9 cellular contexts compared by ENCODE assay signal in genomic region chr12:4164591-4165558, GRCh38.
A peak's percentile ranks its signal among the peaks of the same experiment; 100 is the strongest.
DNase-seq lines count a peak whose midpoint lies in the region; ATAC-seq and TF ChIP-seq lines count a peak whose summit lies in the region.
"Had no signal": no experiment of that assay in that cellular context is flagged by ENCODE, and none has a peak within 500 bp of the region (broad histone marks: within the 10 kb centered on the region; RNA-seq: fewer than 3 reads in every experiment).

No MANE protein-coding gene starts in this region.

- peak overlapping the region in 22 of 59 donors; percentile 6 to 67 (median 46) for H3K27ac ChIP-seq in dorsolateral prefrontal cortex
- H3K27ac ChIP-seq: SK-N-MC had no signal

- no peak for TF ChIP-seq CTCF in GM06990 (IDR thresholded peaks at IDR 0.05; ENCODE audit: insufficient read depth, low read length, poor library complexity, severe bottlenecking)
- no peak for TF ChIP-seq CTCF in dorsolateral prefrontal cortex (IDR thresholded peaks at IDR 0.05 in 54 of 56, conservative IDR thresholded peaks at IDR 0.05 in 2 of 56; ENCODE audit: low read depth in 1 of 56, partially characterized antibody in 56 of 56)

- ATAC-seq in HG02798 (IDR thresholded peaks at IDR 0.05; ENCODE audit: poor library complexity, unreplicated experiment): peak; percentile 69
- ATAC-seq in HG03565 (IDR thresholded peaks at IDR 0.05; ENCODE audit: unreplicated experiment): no peak

- DNase-seq in GM06990 (ENCODE audit: extremely low read depth, insufficient read length) (peak; percentile 78), dorsolateral prefrontal cortex (peak in 6 of 10 donors; percentile 40 to 67 (median 48)), medulla oblongata (ENCODE audit: extremely low spot score) (peak; percentile 42), 8988T (no peak)
- DNase-seq in activated CD4-positive, alpha-beta T cell treated with anti-CD3 and anti-CD28 coated beads for 4 hours: peak; percentile 59 to 62
- DNase-seq in stimulated activated CD8-positive, alpha-beta memory T cell treated with anti-CD3 and anti-CD28 coated beads, Interleukin-15, amount 100 ng/mL, for 48 hours (ENCODE audit: low read depth in 2 of 2): peak; percentile 44 to 49

- H3K27me3 ChIP-seq in GM06990 (replicated peaks; ENCODE audit: control insufficient read depth, insufficient read depth, low read length): no peaks in the 10 kb centered on the region
- H3K27me3 ChIP-seq in dorsolateral prefrontal cortex: peaks cover 0 to 37% (median 0%) of the 10 kb centered on the region in 45 donors

- no peaks in the 10 kb centered on the region for H3K36me3 ChIP-seq in GM06990 (ENCODE audit: control insufficient read depth, insufficient read depth, low read length)

- intact Hi-C loops in dorsolateral prefrontal cortex (cut with DNase I): no loop called here

- peak overlapping the region; percentile 53 for H3K4me3 ChIP-seq in GM06990 (replicated peaks; ENCODE audit: low read depth, low read length)
- H3K4me3 ChIP-seq in dorsolateral prefrontal cortex: peak overlapping the region in 58 of 59 donors; percentile 18 to 68 (median 52)
- H3K4me3 ChIP-seq: SK-N-MC had no signal
